In genomic region chr1:37734629-37735591, GRCh38 we compare ENCODE assay signal across 19 cellular contexts. TPM values are rescaled to one million over a fixed set of nuclear protein-coding genes. Genes with fewer than 3 reads are reported as not detected.
A peak's percentile ranks its signal among the peaks of the same experiment; 100 is the strongest.
DNase-seq lines count a peak whose midpoint lies in the region; ATAC-seq and TF ChIP-seq lines count a peak whose summit lies in the region.
"Had no signal": no experiment of that assay in that cellular context is flagged by ENCODE, and none has a peak within 500 bp of the region (broad histone marks: within the 10 kb centered on the region; RNA-seq: fewer than 3 reads in every experiment).

No MANE protein-coding gene starts in this region.

- H3K27me3 Mint-ChIP-seq in neural progenitor cell (ENCODE audit: insufficient read depth, low read depth) = peaks cover 37% of the 10 kb centered on the region

- H3K4me3 ChIP-seq in HUES64 (ENCODE audit: low read length) = peak overlapping the region; percentile 82
- H3K4me3 ChIP-seq in fibroblast of lung (replicated peaks in 1 of 4; ENCODE audit: control extremely low read depth in 1 of 4, insufficient read depth in 1 of 4, low read depth in 3 of 4, low read length in 4 of 4) = peak overlapping the region in 1 of 4 experiments; percentile 32
- peak overlapping the region; percentile 63 for H3K4me3 ChIP-seq in neural progenitor cell
- H3K4me3 ChIP-seq in right cardiac atrium (ENCODE audit: low read length) = no peak overlapping the region

- ATAC-seq in right cardiac atrium = no peak

- H3K4me3 Mint-ChIP-seq in neural progenitor cell = peak overlapping the region; percentile 52
- H3K4me3 Mint-ChIP-seq: activated naive CD8-positive, alpha-beta T cell treated with anti-CD3 and anti-CD28 coated beads, Interleukin-2, amount 10 ng/mL, durations not matched to agents 7 days and 5 days had no signal

- H3K27ac ChIP-seq in HUES64 (ENCODE audit: low read depth, low read length) (no peak overlapping the region), fibroblast of lung (ENCODE audit: insufficient read depth, low read length) (no peak overlapping the region), neural progenitor cell (no peak overlapping the region), right cardiac atrium (ENCODE audit: low read length) (no peak overlapping the region)
- H3K27ac ChIP-seq: stomach had no signal

- no peaks in the 10 kb centered on the region for H3K79me2 ChIP-seq in fibroblast of lung (ENCODE audit: control insufficient read depth, insufficient read depth, low read length)
- H3K79me2 ChIP-seq in neural progenitor cell (ENCODE audit: low read depth) = no peaks in the 10 kb centered on the region

- H3K36me3 ChIP-seq in ES-I3 (ENCODE audit: insufficient read depth, low read length) (no peaks in the 10 kb centered on the region), HUES64 (ENCODE audit: insufficient read depth, low read length) (no peaks in the 10 kb centered on the region), fibroblast of lung (ENCODE audit: control insufficient read depth, insufficient read depth, low read length) (no peaks in the 10 kb centered on the region), neural progenitor cell (no peaks in the 10 kb centered on the region)
- H3K36me3 ChIP-seq: stomach had no signal

- no peaks in the 10 kb centered on the region for H4K20me1 ChIP-seq in fibroblast of lung (ENCODE audit: control insufficient read depth, extremely low read depth, insufficient read depth, low read length)
- H4K20me1 ChIP-seq in neural progenitor cell (ENCODE audit: low read depth) = no peaks in the 10 kb centered on the region

- H3K9me3 ChIP-seq in ES-I3 (ENCODE audit: control insufficient read depth, insufficient read depth, low read length) (no peaks in the 10 kb centered on the region), HUES64 (ENCODE audit: insufficient read depth, low read depth, low read length) (no peaks in the 10 kb centered on the region), fibroblast of lung (ENCODE audit: control insufficient read depth, insufficient read depth, low read depth, low read length) (no peaks in the 10 kb centered on the region), neural progenitor cell (ENCODE audit: low read depth) (no peaks in the 10 kb centered on the region), right cardiac atrium (ENCODE audit: control insufficient read depth, low read length) (no peaks in the 10 kb centered on the region)
- H3K9me3 ChIP-seq: stomach had no signal

- TF ChIP-seq CTCF in fibroblast of lung (conservative IDR thresholded peaks at IDR 0.05 in 1 of 2, IDR thresholded peaks at IDR 0.05 in 1 of 2; ENCODE audit: low read depth in 1 of 2, low read length in 2 of 2) (no peak), neural progenitor cell (IDR thresholded peaks at IDR 0.05) (no peak)

- 10% methylated on average over 32 of the region's 32 CpGs for WGBS in HUES64
- WGBS in right cardiac atrium = 12% methylated on average over 32 of the region's 32 CpGs

- H3K4me1 Mint-ChIP-seq in neural progenitor cell = no peaks in the 10 kb centered on the region
- H3K4me1 Mint-ChIP-seq: activated naive CD8-positive, alpha-beta T cell treated with anti-CD3 and anti-CD28 coated beads, Interleukin-2, amount 10 ng/mL, durations not matched to agents 7 days and 5 days had no signal

- H3K9me3 Mint-ChIP-seq in neural progenitor cell = peaks cover 2% of the 10 kb centered on the region

- peak overlapping the region; percentile 83 for H3K9ac ChIP-seq in ES-I3 (ENCODE audit: low read depth, low read length)
- no peak overlapping the region; the same call in 1 of the 2 replicates for H3K9ac ChIP-seq in HUES64 (ENCODE audit: low read depth, low read length)
- no peak overlapping the region for H3K9ac ChIP-seq in fibroblast of lung (ENCODE audit: insufficient read depth, low read length)
- H3K9ac ChIP-seq in neural progenitor cell = no peak overlapping the region

- peak overlapping the region; percentile 35 for H3K4me2 ChIP-seq in fibroblast of lung (ENCODE audit: extremely low read depth, insufficient read depth, low read length)
- H3K4me2 ChIP-seq in neural progenitor cell = peak overlapping the region; percentile 86

- H3K27ac Mint-ChIP-seq in neural progenitor cell = no peak overlapping the region
- H3K27ac Mint-ChIP-seq: activated naive CD8-positive, alpha-beta T cell treated with anti-CD3 and anti-CD28 coated beads, Interleukin-2, amount 10 ng/mL, durations not matched to agents 7 days and 5 days; CD4-positive, CD25-positive, alpha-beta regulatory T cell had no signal

- H3F3A ChIP-seq in neural progenitor cell (ENCODE audit: low read depth) = no peaks in the 10 kb centered on the region

- H3K4me1 ChIP-seq in ES-I3 (ENCODE audit: insufficient read depth, low read length) (no peaks in the 10 kb centered on the region), HUES64 (ENCODE audit: insufficient read depth, low read length) (no peaks in the 10 kb centered on the region), fibroblast of lung (ENCODE audit: control insufficient read depth, extremely low read depth, insufficient read depth, low read length) (no peaks in the 10 kb centered on the region), neural progenitor cell (no peaks in the 10 kb centered on the region), right cardiac atrium (ENCODE audit: control insufficient read depth, insufficient read depth, low read length) (no peaks in the 10 kb centered on the region)

- H3K27me3 ChIP-seq in HUES64 (ENCODE audit: insufficient read depth, low read length) (peaks cover 27% of the 10 kb centered on the region), fibroblast of lung (ENCODE audit: control insufficient read depth, insufficient read depth, low read length) (peaks cover 12% of the 10 kb centered on the region), neural progenitor cell (peaks cover 49% of the 10 kb centered on the region), right cardiac atrium (ENCODE audit: control insufficient read depth, insufficient read depth) (no peaks in the 10 kb centered on the region)

- no peaks in the 10 kb centered on the region for H3K36me3 Mint-ChIP-seq in neural progenitor cell
- H3K36me3 Mint-ChIP-seq: activated naive CD8-positive, alpha-beta T cell treated with anti-CD3 and anti-CD28 coated beads, Interleukin-2, amount 10 ng/mL, durations not matched to agents 7 days and 5 days; CD4-positive, CD25-positive, alpha-beta regulatory T cell had no signal

- intact Hi-C loops in right cardiac atrium (cut with DNase I) = no loop called here

- H2AFZ ChIP-seq in fibroblast of lung (ENCODE audit: low read length) = no peak overlapping the region
- H2AFZ ChIP-seq in neural progenitor cell (replicated peaks) = peak overlapping the region; percentile 98

- DNase-seq in fibroblast of lung (ENCODE audit: low read depth in 2 of 2) (no peak), neural progenitor cell (ENCODE audit: low spot score) (peak; percentile 74), SKM-1 (lab: John Stamatoyannopoulos, UW; ENCODE audit: unreplicated experiment) (no peak), NCI-H82 (lab: John Stamatoyannopoulos, UW) (no peak), right cardiac atrium (no peak)
- DNase-seq: activated naive CD8-positive, alpha-beta T cell treated with anti-CD3 and anti-CD28 coated beads, Interleukin-2, amount 10 ng/mL, durations not matched to agents 7 days and 5 days; CD4-positive, CD25-positive, alpha-beta regulatory T cell; EL; kidney; NCI-H1930; NCI-H774; retina; Right ventricle myocardium superior; stomach; T-helper 9 cell had no signal

RNA-seq across cellular contexts. Expression of gene EPHA10, which starts 30.0 kb away (rescaled TPM):
- 0.20 TPM for polyA plus RNA-seq in HUES64 (2013, experiment 1 of 2)
- polyA plus RNA-seq in HUES64 (2013, experiment 2 of 2) = 0.06 TPM
- total RNA-seq in fibroblast of lung = under 0.01 TPM in 2 replicates
- polyA plus RNA-seq in fibroblast of lung = not detected in 2 replicates
- not detected in 2 replicates for polyA plus RNA-seq in fibroblast of lung (2012)
- not detected in 2 replicates for polyA minus RNA-seq in fibroblast of lung (ENCODE audit: low replicate concordance)
- total RNA-seq in neural progenitor cell (ENCODE audit: low replicate concordance) = 0.53 TPM in 1 of 2 replicates, not detected in the other
- total RNA-seq in right cardiac atrium = 1 to 10 TPM in 1 of 4 donors, under 1 TPM in 3; 0.11 to 1.1 (median 0.36) TPM
- polyA plus RNA-seq in right cardiac atrium = 0.36 TPM
- total RNA-seq: activated naive CD8-positive, alpha-beta T cell treated with anti-CD3 and anti-CD28 coated beads, Interleukin-2, amount 10 ng/mL, durations not matched to agents 7 days and 5 days; CD4-positive, CD25-positive, alpha-beta regulatory T cell; H4; myocyte had no signal
- polyA plus RNA-seq: CD4-positive, CD25-positive, alpha-beta regulatory T cell had no signal

RNA-seq across cellular contexts. Expression of gene CDCA8, which starts 42.6 kb away (rescaled TPM):
- polyA plus RNA-seq in HUES64 (2013, experiment 1 of 2) = 37.4 TPM
- 41.8 TPM for polyA plus RNA-seq in HUES64 (2013, experiment 2 of 2)
- total RNA-seq in fibroblast of lung = 0.26 and 3.8 TPM in 2 replicates
- polyA plus RNA-seq in fibroblast of lung = 9.5 and 47.5 TPM in 2 replicates
- 6.1 and 31.3 TPM in 2 replicates for polyA plus RNA-seq in fibroblast of lung (2012)
- 7.1 and 47.4 TPM in 2 replicates for polyA minus RNA-seq in fibroblast of lung (ENCODE audit: low replicate concordance)
- 49.3 and 65.0 TPM in 2 replicates for total RNA-seq in neural progenitor cell (ENCODE audit: low replicate concordance)
- total RNA-seq in right cardiac atrium = 1 to 10 TPM in 1 of 4 donors, under 1 TPM in 2, not detected in 1; 0.25 to 1.1 (median 0.68) TPM
- polyA plus RNA-seq in right cardiac atrium = 0.38 TPM

RNA-seq across cellular contexts. Expression of gene MANEAL, which starts 58.7 kb away (rescaled TPM):
- 3.5 TPM for polyA plus RNA-seq in HUES64 (2013, experiment 1 of 2)
- 2.8 TPM for polyA plus RNA-seq in HUES64 (2013, experiment 2 of 2)
- total RNA-seq in fibroblast of lung = 0.26 and 0.50 TPM in 2 replicates
- polyA plus RNA-seq in fibroblast of lung = 0.44 and 0.79 TPM in 2 replicates
- 0.30 and 0.57 TPM in 2 replicates for polyA plus RNA-seq in fibroblast of lung (2012)
- 0.96 and 7.0 TPM in 2 replicates for polyA minus RNA-seq in fibroblast of lung (ENCODE audit: low replicate concordance)
- total RNA-seq in neural progenitor cell (ENCODE audit: low replicate concordance) = 0.24 and 0.40 TPM in 2 replicates
- 1 to 10 TPM in 3 of 4 donors, under 1 TPM in 1; 0.69 to 1.5 (median 1.2) TPM for total RNA-seq in right cardiac atrium
- 0.93 TPM for polyA plus RNA-seq in right cardiac atrium

Comparison
In these comparisons a context has a peak if more than half of its experiments do, and no peak if none do; other contexts are left out.
1. RNA of gene CDCA8, which starts 42.6 kb away (total RNA-seq): 49.3 to 65.0 TPM in neural progenitor cell; 0.26 to 3.8 TPM in fibroblast of lung and 0.25 to 1.1 TPM in right cardiac atrium; every median in the first group is over 10 times any median in the second.